In the genomic region with DNA sequence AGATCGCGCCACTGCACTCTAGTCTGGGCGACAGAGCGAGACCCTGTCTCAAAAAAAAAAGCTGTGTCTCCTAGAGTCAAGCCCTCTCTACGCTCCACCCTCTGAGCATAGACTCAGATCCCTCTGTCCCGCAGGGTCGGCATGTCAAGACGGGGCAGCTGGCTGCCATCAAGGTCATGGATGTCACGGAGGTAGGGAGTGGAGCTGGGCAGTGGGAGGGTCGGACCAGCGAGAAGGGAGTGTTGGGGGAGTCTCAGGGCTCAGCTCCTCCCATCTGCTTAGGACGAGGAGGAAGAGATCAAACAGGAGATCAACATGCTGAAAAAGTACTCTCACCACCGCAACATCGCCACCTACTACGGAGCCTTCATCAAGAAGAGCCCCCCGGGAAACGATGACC, we compare ENCODE assay signal across 1 cellular context.
TF ChIP-seq lines count a peak whose summit lies in the region.

No MANE protein-coding gene starts in this region.

TF ChIP-seq in HEK293, 187 proteins besides CTCF, POLR2A, EP300 and RAD21 (continued from another document):
- TF ChIP-seq, protein P1, sequence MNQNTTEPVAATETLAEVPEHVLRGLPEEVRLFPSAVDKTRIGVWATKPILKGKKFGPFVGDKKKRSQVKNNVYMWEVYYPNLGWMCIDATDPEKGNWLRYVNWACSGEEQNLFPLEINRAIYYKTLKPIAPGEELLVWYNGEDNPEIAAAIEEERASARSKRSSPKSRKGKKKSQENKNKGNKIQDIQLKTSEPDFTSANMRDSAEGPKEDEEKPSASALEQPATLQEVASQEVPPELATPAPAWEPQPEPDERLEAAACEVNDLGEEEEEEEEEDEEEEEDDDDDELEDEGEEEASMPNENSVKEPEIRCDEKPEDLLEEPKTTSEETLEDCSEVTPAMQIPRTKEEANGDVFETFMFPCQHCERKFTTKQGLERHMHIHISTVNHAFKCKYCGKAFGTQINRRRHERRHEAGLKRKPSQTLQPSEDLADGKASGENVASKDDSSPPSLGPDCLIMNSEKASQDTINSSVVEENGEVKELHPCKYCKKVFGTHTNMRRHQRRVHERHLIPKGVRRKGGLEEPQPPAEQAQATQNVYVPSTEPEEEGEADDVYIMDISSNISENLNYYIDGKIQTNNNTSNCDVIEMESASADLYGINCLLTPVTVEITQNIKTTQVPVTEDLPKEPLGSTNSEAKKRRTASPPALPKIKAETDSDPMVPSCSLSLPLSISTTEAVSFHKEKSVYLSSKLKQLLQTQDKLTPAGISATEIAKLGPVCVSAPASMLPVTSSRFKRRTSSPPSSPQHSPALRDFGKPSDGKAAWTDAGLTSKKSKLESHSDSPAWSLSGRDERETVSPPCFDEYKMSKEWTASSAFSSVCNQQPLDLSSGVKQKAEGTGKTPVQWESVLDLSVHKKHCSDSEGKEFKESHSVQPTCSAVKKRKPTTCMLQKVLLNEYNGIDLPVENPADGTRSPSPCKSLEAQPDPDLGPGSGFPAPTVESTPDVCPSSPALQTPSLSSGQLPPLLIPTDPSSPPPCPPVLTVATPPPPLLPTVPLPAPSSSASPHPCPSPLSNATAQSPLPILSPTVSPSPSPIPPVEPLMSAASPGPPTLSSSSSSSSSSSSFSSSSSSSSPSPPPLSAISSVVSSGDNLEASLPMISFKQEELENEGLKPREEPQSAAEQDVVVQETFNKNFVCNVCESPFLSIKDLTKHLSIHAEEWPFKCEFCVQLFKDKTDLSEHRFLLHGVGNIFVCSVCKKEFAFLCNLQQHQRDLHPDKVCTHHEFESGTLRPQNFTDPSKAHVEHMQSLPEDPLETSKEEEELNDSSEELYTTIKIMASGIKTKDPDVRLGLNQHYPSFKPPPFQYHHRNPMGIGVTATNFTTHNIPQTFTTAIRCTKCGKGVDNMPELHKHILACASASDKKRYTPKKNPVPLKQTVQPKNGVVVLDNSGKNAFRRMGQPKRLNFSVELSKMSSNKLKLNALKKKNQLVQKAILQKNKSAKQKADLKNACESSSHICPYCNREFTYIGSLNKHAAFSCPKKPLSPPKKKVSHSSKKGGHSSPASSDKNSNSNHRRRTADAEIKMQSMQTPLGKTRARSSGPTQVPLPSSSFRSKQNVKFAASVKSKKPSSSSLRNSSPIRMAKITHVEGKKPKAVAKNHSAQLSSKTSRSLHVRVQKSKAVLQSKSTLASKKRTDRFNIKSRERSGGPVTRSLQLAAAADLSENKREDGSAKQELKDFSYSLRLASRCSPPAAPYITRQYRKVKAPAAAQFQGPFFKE (tag by site-specific recombination; IDR thresholded peaks at IDR 0.05; ENCODE audit: borderline replicate concordance) = no peak
- TF ChIP-seq ZNF324 (tag by site-specific recombination; IDR thresholded peaks at IDR 0.05) = no peak
- peak; percentile 54 for TF ChIP-seq WT1 (tag by site-specific recombination; IDR thresholded peaks at IDR 0.05)
- no peak for TF ChIP-seq ZNF354C (tag by site-specific recombination; IDR thresholded peaks at IDR 0.05; ENCODE audit: borderline replicate concordance, low read depth)
- TF ChIP-seq ZNF311 (tag by site-specific recombination; IDR thresholded peaks at IDR 0.05; ENCODE audit: borderline replicate concordance) = no peak
- no peak for TF ChIP-seq ZFP69B (tag by site-specific recombination; IDR thresholded peaks at IDR 0.05)
TF ChIP-seq in HEK293: peak in this region for 2.
